13 cellular contexts compared by ENCODE assay signal in genomic region chr14:39492267-39492666, GRCh38.
DNase-seq lines count a peak whose midpoint lies in the region; ATAC-seq and TF ChIP-seq lines count a peak whose summit lies in the region.
"Had no signal": no experiment of that assay in that cellular context is flagged by ENCODE, and none has a peak within 500 bp of the region (broad histone marks: within the 10 kb centered on the region; RNA-seq: fewer than 3 reads in every experiment).

No MANE protein-coding gene starts in this region.

- H3K9me3 Mint-ChIP-seq in GM23338, result peaks cover 21% of the 10 kb centered on the region
- no peaks in the 10 kb centered on the region for H3K9me3 Mint-ChIP-seq in CD8-positive, alpha-beta T cell

- TF ChIP-seq CTCF in GM23338 (conservative IDR thresholded peaks at IDR 0.05; ENCODE audit: low read depth in 2 of 2), result no peak
- TF ChIP-seq CTCF in esophagus muscularis mucosa (IDR thresholded peaks at IDR 0.05), result no peak
- TF ChIP-seq CTCF in CD8-positive, alpha-beta T cell (IDR thresholded peaks at IDR 0.05), result no peak

- no peaks in the 10 kb centered on the region for H3K79me2 ChIP-seq in GM23338 (replicated peaks; ENCODE audit: insufficient read depth)

- no peaks in the 10 kb centered on the region for H3K9me2 ChIP-seq in GM23338 (ENCODE audit: insufficient read depth)

- H3K36me3 ChIP-seq in GM23338 (ENCODE audit: insufficient read depth) (peaks cover 6% of the 10 kb centered on the region; the same call in 1 of the 2 replicates), SK-N-MC (ENCODE audit: insufficient read depth, low read length) (no peaks in the 10 kb centered on the region), esophagus muscularis mucosa (no peaks in the 10 kb centered on the region)
- H3K36me3 ChIP-seq in CD8-positive, alpha-beta T cell (ENCODE audit: insufficient read depth, low read length), result no peaks in the 10 kb centered on the region

- H3K9me3 ChIP-seq in SK-N-MC (ENCODE audit: low read depth, low read length) (no peaks in the 10 kb centered on the region), esophagus muscularis mucosa (no peaks in the 10 kb centered on the region)
- no peaks in the 10 kb centered on the region for H3K9me3 ChIP-seq in CD8-positive, alpha-beta T cell (ENCODE audit: low read length)

- H3K27ac Mint-ChIP-seq in GM23338, result peak overlapping the region; percentile 85
- H3K27ac Mint-ChIP-seq in CD8-positive, alpha-beta T cell, result no peak overlapping the region
- H3K27ac Mint-ChIP-seq: dendritic cell treated with granulocyte-macrophage colony-stimulating factor and Interleukin-4, amounts not matched to agents 40 ng/mL and 50 ng/mL, for 4 days; progenitor cell of endocrine pancreas had no signal

- no peak overlapping the region for H3K9ac ChIP-seq in SK-N-MC (ENCODE audit: insufficient read length)
- H3K9ac ChIP-seq: KMS-11 had no signal

- TF ChIP-seq POLR2A in esophagus muscularis mucosa (IDR thresholded peaks at IDR 0.05; ENCODE audit: low read depth), result no peak

- H3K4me3 ChIP-seq in GM23338 (no peak overlapping the region), SK-N-MC (no peak overlapping the region), esophagus muscularis mucosa (no peak overlapping the region)
- no peak overlapping the region for H3K4me3 ChIP-seq in CD8-positive, alpha-beta T cell (ENCODE audit: low read depth, low read length)

- H3K4me1 Mint-ChIP-seq in GM23338, result peaks cover 14% of the 10 kb centered on the region
- no peaks in the 10 kb centered on the region for H3K4me1 Mint-ChIP-seq in CD8-positive, alpha-beta T cell (ENCODE audit: low read depth)

- no peak overlapping the region for H3K4me2 ChIP-seq in GM23338
- H3K4me2 ChIP-seq: KMS-11 had no signal

- H3K27me3 Mint-ChIP-seq in GM23338 (ENCODE audit: insufficient read depth, low read depth, poor library complexity), result peaks cover 1% of the 10 kb centered on the region
- H3K27me3 Mint-ChIP-seq in CD8-positive, alpha-beta T cell (ENCODE audit: low read depth), result no peaks in the 10 kb centered on the region
- H3K27me3 Mint-ChIP-seq: progenitor cell of endocrine pancreas had no signal

- H3K4me1 ChIP-seq in GM23338 (ENCODE audit: insufficient read depth) (peaks cover 13% of the 10 kb centered on the region; the same call in 1 of the 2 replicates), esophagus muscularis mucosa (peaks cover 5 to 14% (median 12%) of the 10 kb centered on the region in 4 donors)
- H3K4me1 ChIP-seq in CD8-positive, alpha-beta T cell (ENCODE audit: insufficient read depth, low read length), result no peaks in the 10 kb centered on the region

- POLR2A ChIA-PET in CD8-positive, alpha-beta T cell (lab: Charles Lee), result no interaction called here

- intact Hi-C loops in sciatic nerve (cut with DNase I), result no loop called here
- intact Hi-C loops in esophagus muscularis mucosa (cut with DNase I), result no loop called here
- intact Hi-C loops in CD8-positive, alpha-beta T cell (cut with DNase I, micrococcal nuclease), result no loop called here

- no peak overlapping the region for H3K4me3 Mint-ChIP-seq in GM23338
- no peak overlapping the region for H3K4me3 Mint-ChIP-seq in CD8-positive, alpha-beta T cell
- H3K4me3 Mint-ChIP-seq: dendritic cell treated with granulocyte-macrophage colony-stimulating factor and Interleukin-4, amounts not matched to agents 40 ng/mL and 50 ng/mL, for 4 days had no signal

- DNase-seq in GM23338 (ENCODE audit: low spot score), result no peak
- no peak for DNase-seq in SK-N-MC (ENCODE audit: low read depth, low spot score)
- DNase-seq in fibroblast of the conjunctiva (ENCODE audit: low read depth), result peak; percentile 23
- DNase-seq in sciatic nerve (ENCODE audit: low spot score), result no peak
- DNase-seq in DMS114 treated with DMSO at 0.1 percent for 48 hours (lab: John Stamatoyannopoulos, UW; ENCODE audit: unreplicated experiment), result no peak
- no peak for DNase-seq in NCI-H146 treated with DMSO at 0.1 percent for 48 hours (lab: John Stamatoyannopoulos, UW; ENCODE audit: unreplicated experiment)
- no peak for DNase-seq in esophagus muscularis mucosa (ENCODE audit: extremely low spot score)
- DNase-seq in CD8-positive, alpha-beta T cell, result no peak
- DNase-seq: activated T-cell treated with anti-CD3 and anti-CD28 coated beads, Interleukin-2, amount 50 U/mL, for 48 hours; islet precursor cell had no signal

- no peak overlapping the region for H3K27ac ChIP-seq in GM23338 (ENCODE audit: low read depth)
- H3K27ac ChIP-seq in SK-N-MC, result peak overlapping the region; percentile 29
- H3K27ac ChIP-seq in esophagus muscularis mucosa (replicated peaks in 1 of 4), result no peak overlapping the region
- no peak overlapping the region for H3K27ac ChIP-seq in CD8-positive, alpha-beta T cell (ENCODE audit: low read depth, low read length)
- H3K27ac ChIP-seq: KMS-11 had no signal

- H3K27me3 ChIP-seq in GM23338 (ENCODE audit: insufficient read depth), result no peaks in the 10 kb centered on the region
- no peaks in the 10 kb centered on the region for H3K27me3 ChIP-seq in esophagus muscularis mucosa
- no peaks in the 10 kb centered on the region for H3K27me3 ChIP-seq in CD8-positive, alpha-beta T cell (ENCODE audit: insufficient read depth, low read length)

- CTCF ChIA-PET in CD8-positive, alpha-beta T cell (lab: Charles Lee), result no interaction called here

- ATAC-seq in GM23338 (no peak), sciatic nerve (peak; percentile 22)
- ATAC-seq in CD8-positive, alpha-beta T cell, result no peak

- no peaks in the 10 kb centered on the region for H4K20me1 ChIP-seq in GM23338 (replicated peaks; ENCODE audit: insufficient read depth)

- H3F3A ChIP-seq in GM23338 (replicated peaks; ENCODE audit: low read depth), result no peaks in the 10 kb centered on the region

- H2AFZ ChIP-seq in GM23338, result no peak overlapping the region; the same call in 1 of the 2 replicates

- H3K36me3 Mint-ChIP-seq in GM23338 (ENCODE audit: low read depth), result peaks cover 22% of the 10 kb centered on the region
- no peaks in the 10 kb centered on the region for H3K36me3 Mint-ChIP-seq in CD8-positive, alpha-beta T cell

- WGBS in esophagus muscularis mucosa, result 67% methylated on average over 2 of the region's 2 CpGs

- TF ChIP-seq EP300 in esophagus muscularis mucosa (IDR thresholded peaks at IDR 0.05), result no peak

TF ChIP-seq in GM23338, 12 proteins besides CTCF, POLR2A, EP300 and RAD21 (continues in another document):
- TF ChIP-seq EZH2phosphoT487 (IDR thresholded peaks at IDR 0.05; ENCODE audit: unreplicated experiment) (no peak), EZH2 (IDR thresholded peaks at IDR 0.05; ENCODE audit: low read depth, unreplicated experiment) (no peak), POLR2AphosphoS5 (IDR thresholded peaks at IDR 0.05; ENCODE audit: low read depth) (no peak), ZNF331 (CRISPR knock-in tag; IDR thresholded peaks at IDR 0.05; ENCODE audit: low read depth) (no peak), JUNB (IDR thresholded peaks at IDR 0.05; ENCODE audit: unreplicated experiment) (no peak), ETS1 (IDR thresholded peaks at IDR 0.05) (no peak), STAT1 (IDR thresholded peaks at IDR 0.05; ENCODE audit: unreplicated experiment) (no peak)
